ENCODE assay signal across 13 cellular contexts in genomic region chr12:75909714-75910451, GRCh38.
A peak's percentile ranks its signal among the peaks of the same experiment; 100 is the strongest.
DNase-seq lines count a peak whose midpoint lies in the region; ATAC-seq, FAIRE-seq and TF ChIP-seq lines count a peak whose summit lies in the region.
"Had no signal": no experiment of that assay in that cellular context is flagged by ENCODE, and none has a peak within 500 bp of the region (broad histone marks: within the 10 kb centered on the region; RNA-seq: fewer than 3 reads in every experiment).

No MANE protein-coding gene starts in this region.

- H3K36me3 ChIP-seq in esophagus muscularis mucosa (no peaks in the 10 kb centered on the region), pancreas (no peaks in the 10 kb centered on the region)
- H3K36me3 ChIP-seq: stomach had no signal

- no peak overlapping the region for H3K4me3 Mint-ChIP-seq in natural killer cell
- H3K4me3 Mint-ChIP-seq: memory B cell had no signal

- no peaks in the 10 kb centered on the region for H3K9me3 Mint-ChIP-seq in natural killer cell
- H3K9me3 Mint-ChIP-seq: memory B cell had no signal

- peak; percentile 5 to 64 (median 20) for ATAC-seq in pancreas
- no peak for ATAC-seq in natural killer cell
- ATAC-seq in HG03521 (IDR thresholded peaks at IDR 0.05; ENCODE audit: unreplicated experiment), result no peak

- H3K4me1 Mint-ChIP-seq in natural killer cell, result no peaks in the 10 kb centered on the region
- H3K4me1 Mint-ChIP-seq: memory B cell had no signal

- H3K4me1 ChIP-seq in esophagus muscularis mucosa, result peaks cover 19 to 21% (median 21%) of the 10 kb centered on the region in 4 donors
- H3K4me1 ChIP-seq in pancreas, result peaks cover 10 to 23% (median 22%) of the 10 kb centered on the region in 3 donors

- H3K27me3 ChIP-seq in esophagus muscularis mucosa (no peaks in the 10 kb centered on the region), pancreas (no peaks in the 10 kb centered on the region)
- H3K27me3 ChIP-seq: stomach had no signal

- TF ChIP-seq CTCF in esophagus muscularis mucosa (IDR thresholded peaks at IDR 0.05) (no peak), pancreas (IDR thresholded peaks at IDR 0.05) (no peak), natural killer cell (IDR thresholded peaks at IDR 0.05) (no peak)

- no peaks in the 10 kb centered on the region for H3K9me3 ChIP-seq in esophagus muscularis mucosa
- H3K9me3 ChIP-seq in pancreas, result no peaks in the 10 kb centered on the region
- H3K9me3 ChIP-seq: stomach had no signal

- H3K27ac ChIP-seq in esophagus muscularis mucosa (replicated peaks in 1 of 4), result peak overlapping the region in 3 of 4 donors; percentile 7 to 70 (median 25)
- peak overlapping the region in 3 of 4 donors; percentile 2 to 69 (median 60) for H3K27ac ChIP-seq in pancreas

- intact Hi-C loops in esophagus muscularis mucosa (cut with DNase I), result no loop called here
- intact Hi-C loops in pancreas (cut with DNase I), result no loop called here
- intact Hi-C loops in natural killer cell (cut with micrococcal nuclease), result no loop called here
- intact Hi-C loops in posterior vena cava (cut with DNase I), result no loop called here

- FAIRE-seq in pancreas (lab: Jason Lieb, UNC) (no peak), frontal cortex (lab: Jason Lieb, UNC) (no peak)

- no peaks in the 10 kb centered on the region for H3K36me3 Mint-ChIP-seq in natural killer cell
- H3K36me3 Mint-ChIP-seq: memory B cell had no signal

- TF ChIP-seq POLR2A in esophagus muscularis mucosa (IDR thresholded peaks at IDR 0.05; ENCODE audit: low read depth), result no peak

- WGBS in esophagus muscularis mucosa, result 74% methylated on average over 7 of the region's 7 CpGs
- WGBS in pancreas, 2 donors, result 25 to 29% methylated on average over 7 of the region's 7 CpGs

- no peaks in the 10 kb centered on the region for H3K27me3 Mint-ChIP-seq in natural killer cell (ENCODE audit: low read depth in 2 of 2)

- no peak for TF ChIP-seq EP300 in esophagus muscularis mucosa (IDR thresholded peaks at IDR 0.05)

- H3K4me3 ChIP-seq in esophagus muscularis mucosa, result no peak overlapping the region
- H3K4me3 ChIP-seq in pancreas, result no peak overlapping the region
- H3K4me3 ChIP-seq: stomach had no signal

- DNase-seq in DMS53 (lab: John Stamatoyannopoulos, UW) (peak; percentile 61), NCI-H345 treated with DMSO at 0.1 percent for 48 hours (lab: John Stamatoyannopoulos, UW; ENCODE audit: unreplicated experiment) (peak; percentile 38), esophagus muscularis mucosa (ENCODE audit: extremely low spot score) (no peak), pancreas (peak in 2 of 6 donors; percentile 14 to 64), natural killer cell (no peak), posterior vena cava (ENCODE audit: low spot score) (no peak), frontal cortex (ENCODE audit: low spot score in 2 of 2) (no peak)
- DNase-seq: activated CD4-positive, alpha-beta T cell treated with anti-CD3 and anti-CD28 coated beads for 1 hour; C1 segment of cervical spinal cord; OCI-M1 had no signal

- no peak overlapping the region for H3K27ac Mint-ChIP-seq in natural killer cell
- H3K27ac Mint-ChIP-seq: memory B cell had no signal

Comparison
In these comparisons a context has a peak if more than half of its experiments do, and no peak if none do; other contexts are left out.
1. DNase-seq: peak in DMS53 (single experiment) and NCI-H345 treated with DMSO at 0.1 percent for 48 hours (single experiment); none in esophagus muscularis mucosa (single experiment), natural killer cell (single experiment), posterior vena cava (single experiment) and frontal cortex (0 of 2).
2. ATAC-seq: peak in pancreas (4 of 4); none in natural killer cell (0 of 3) and HG03521 (single experiment).